In genomic region chr13:37886879-37887278, GRCh38 we compare ENCODE assay signal across 22 cellular contexts. TPM values are rescaled to one million over a fixed set of nuclear protein-coding genes. Genes with fewer than 3 reads are reported as not detected.
"Had no signal": no experiment of that assay in that cellular context is flagged by ENCODE, and none has a peak within 500 bp of the region (broad histone marks: within the 10 kb centered on the region; RNA-seq: fewer than 3 reads in every experiment).

No MANE protein-coding gene starts in this region.

- H3K4me3 ChIP-seq: gastrocnemius medialis, left ventricle myocardium inferior, lung, testis, tibial nerve, upper lobe of right lung had no signal

- H3K27me3 Mint-ChIP-seq: stimulated activated naive B cell treated with anti-CD40 and anti-IgM and Interleukin-4, amounts not matched to agents 10 μg/mL and 1 μg/mL and 100 μg/mL, for 72 hours; stimulated activated naive CD8-positive, alpha-beta T cell treated with anti-CD3 and anti-CD28 coated beads, Interleukin-15, amount 100 ng/mL, for 72 hours had no signal

- H3K4me1 ChIP-seq: gastrocnemius medialis, left ventricle myocardium inferior, testis, tibial nerve, upper lobe of right lung had no signal

- H3K4me1 Mint-ChIP-seq: endodermal cell; immature natural killer cell; naive thymus-derived CD8-positive, alpha-beta T cell; stimulated activated naive B cell treated with anti-CD40 and anti-IgM and Interleukin-4, amounts not matched to agents 10 μg/mL and 1 μg/mL and 100 μg/mL, for 72 hours; stimulated activated naive CD8-positive, alpha-beta T cell treated with anti-CD3 and anti-CD28 coated beads, Interleukin-15, amount 100 ng/mL, for 72 hours had no signal

- H3K4me3 Mint-ChIP-seq: endodermal cell; immature natural killer cell; naive thymus-derived CD8-positive, alpha-beta T cell; stimulated activated naive B cell treated with anti-CD40 and anti-IgM and Interleukin-4, amounts not matched to agents 10 μg/mL and 1 μg/mL and 100 μg/mL, for 72 hours; stimulated activated naive CD8-positive, alpha-beta T cell treated with anti-CD3 and anti-CD28 coated beads, Interleukin-15, amount 100 ng/mL, for 72 hours had no signal

- H3K36me3 Mint-ChIP-seq: immature natural killer cell; naive thymus-derived CD8-positive, alpha-beta T cell; stimulated activated naive B cell treated with anti-CD40 and anti-IgM and Interleukin-4, amounts not matched to agents 10 μg/mL and 1 μg/mL and 100 μg/mL, for 72 hours had no signal

- H3K27ac ChIP-seq: gastrocnemius medialis, left ventricle myocardium inferior, testis, upper lobe of right lung had no signal

- H3K27ac Mint-ChIP-seq: endodermal cell; immature natural killer cell; naive thymus-derived CD8-positive, alpha-beta T cell; stimulated activated naive B cell treated with anti-CD40 and anti-IgM and Interleukin-4, amounts not matched to agents 10 μg/mL and 1 μg/mL and 100 μg/mL, for 72 hours; stimulated activated naive CD8-positive, alpha-beta T cell treated with anti-CD3 and anti-CD28 coated beads, Interleukin-15, amount 100 ng/mL, for 72 hours had no signal

- ATAC-seq: esophagus mucosa; gastrocnemius medialis; left cardiac atrium; naive thymus-derived CD8-positive, alpha-beta T cell; sciatic nerve; stimulated activated naive B cell treated with anti-CD40 and anti-IgM and Interleukin-4, amounts not matched to agents 10 μg/mL and 1 μg/mL and 100 μg/mL, for 72 hours; stimulated activated naive CD8-positive, alpha-beta T cell treated with anti-CD3 and anti-CD28 coated beads, Interleukin-15, amount 100 ng/mL, for 72 hours; upper lobe of right lung had no signal

- DNase-seq: dermis blood vessel endothelial cell; effector CD4-positive, alpha-beta T cell; endodermal cell; gastrocnemius medialis; glutamatergic neuron; immature natural killer cell; kidney; left cardiac atrium; left ventricle myocardium inferior; naive thymus-derived CD8-positive, alpha-beta T cell; posterior cingulate gyrus; stimulated activated CD4-positive, alpha-beta T cell treated with anti-CD3 and anti-CD28 coated beads, Interleukin-2, amount 100 ng/mL, for 24 hours; stimulated activated CD4-positive, alpha-beta T cell treated with anti-CD3 and anti-CD28 coated beads, Interleukin-4, amount 100 ng/mL, for 4 hours; stimulated activated naive B cell treated with anti-CD40 and anti-IgM and Interleukin-4, amounts not matched to agents 10 μg/mL and 1 μg/mL and 100 μg/mL, for 72 hours; stimulated activated naive CD8-positive, alpha-beta T cell treated with anti-CD3 and anti-CD28 coated beads, Interleukin-15, amount 100 ng/mL, for 72 hours; testis; upper lobe of right lung had no signal

- H3K9me3 ChIP-seq: gastrocnemius medialis, left ventricle myocardium inferior, testis, tibial nerve, upper lobe of right lung had no signal

- H3K27me3 ChIP-seq: gastrocnemius medialis, testis, tibial nerve, upper lobe of right lung had no signal

- H3K9me3 Mint-ChIP-seq: endodermal cell had no signal

- H3K36me3 ChIP-seq: gastrocnemius medialis, left ventricle myocardium inferior, tibial nerve, upper lobe of right lung had no signal

RNA-seq across cellular contexts. Expression of gene TRPC4, which starts 17.3 kb away (rescaled TPM):
- total RNA-seq: esophagus mucosa; mononuclear cell; naive thymus-derived CD8-positive, alpha-beta T cell had no signal
- polyA plus RNA-seq: immature natural killer cell; naive thymus-derived CD8-positive, alpha-beta T cell had no signal
